In the genomic region with DNA sequence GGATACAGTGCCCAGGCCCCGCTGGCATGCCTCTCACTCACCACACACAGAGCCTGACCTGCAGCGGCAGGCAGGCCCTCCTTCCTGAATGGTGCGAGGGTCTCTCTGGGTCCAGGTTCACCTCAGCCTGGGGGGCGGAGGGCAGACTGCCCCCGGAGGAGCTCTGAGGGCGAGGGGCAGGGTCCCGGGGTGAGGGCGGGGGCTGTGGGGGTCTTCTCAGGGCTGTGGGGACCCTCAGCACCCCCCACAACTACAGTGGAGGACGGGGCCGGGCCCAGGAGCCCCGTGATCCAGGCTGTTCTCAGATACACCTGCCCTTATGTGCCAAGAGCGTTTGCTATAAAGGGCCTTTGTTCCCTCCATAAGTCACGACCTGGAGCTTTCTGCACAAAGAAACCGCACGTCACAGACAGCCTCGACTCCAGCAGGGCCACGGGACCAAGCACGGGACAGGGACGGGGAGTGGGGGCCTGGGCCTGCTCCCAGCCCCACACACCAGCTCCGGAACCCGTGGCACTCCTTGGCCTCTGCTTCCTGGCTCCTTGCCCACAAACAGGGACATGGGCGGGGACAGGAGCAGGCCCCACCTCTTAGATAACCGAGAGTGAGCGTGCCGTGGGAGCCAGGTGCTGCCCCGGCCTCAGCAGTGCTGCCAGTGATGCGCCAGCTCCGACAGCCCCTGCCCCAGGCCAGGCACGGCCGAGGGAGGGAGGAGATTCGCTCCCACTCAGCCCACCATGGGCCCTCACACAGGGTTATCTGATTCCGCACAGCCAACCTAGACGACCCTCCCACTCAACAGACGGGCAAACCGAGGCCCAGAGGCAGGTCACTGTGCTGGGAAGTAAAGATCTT, we compare ENCODE assay signal across 1 cellular context.
TF ChIP-seq lines count a peak whose summit lies in the region.

No MANE protein-coding gene starts in this region.

TF ChIP-seq in HEK293, 187 proteins besides CTCF, POLR2A, EP300 and RAD21 (continued from another document):
- no peak for TF ChIP-seq ZSCAN23 (tag by site-specific recombination; IDR thresholded peaks at IDR 0.05)
- TF ChIP-seq ZNF175 (tag by site-specific recombination; IDR thresholded peaks at IDR 0.05): no peak
